ENCODE assay signal across 1 cellular context in the genomic region with DNA sequence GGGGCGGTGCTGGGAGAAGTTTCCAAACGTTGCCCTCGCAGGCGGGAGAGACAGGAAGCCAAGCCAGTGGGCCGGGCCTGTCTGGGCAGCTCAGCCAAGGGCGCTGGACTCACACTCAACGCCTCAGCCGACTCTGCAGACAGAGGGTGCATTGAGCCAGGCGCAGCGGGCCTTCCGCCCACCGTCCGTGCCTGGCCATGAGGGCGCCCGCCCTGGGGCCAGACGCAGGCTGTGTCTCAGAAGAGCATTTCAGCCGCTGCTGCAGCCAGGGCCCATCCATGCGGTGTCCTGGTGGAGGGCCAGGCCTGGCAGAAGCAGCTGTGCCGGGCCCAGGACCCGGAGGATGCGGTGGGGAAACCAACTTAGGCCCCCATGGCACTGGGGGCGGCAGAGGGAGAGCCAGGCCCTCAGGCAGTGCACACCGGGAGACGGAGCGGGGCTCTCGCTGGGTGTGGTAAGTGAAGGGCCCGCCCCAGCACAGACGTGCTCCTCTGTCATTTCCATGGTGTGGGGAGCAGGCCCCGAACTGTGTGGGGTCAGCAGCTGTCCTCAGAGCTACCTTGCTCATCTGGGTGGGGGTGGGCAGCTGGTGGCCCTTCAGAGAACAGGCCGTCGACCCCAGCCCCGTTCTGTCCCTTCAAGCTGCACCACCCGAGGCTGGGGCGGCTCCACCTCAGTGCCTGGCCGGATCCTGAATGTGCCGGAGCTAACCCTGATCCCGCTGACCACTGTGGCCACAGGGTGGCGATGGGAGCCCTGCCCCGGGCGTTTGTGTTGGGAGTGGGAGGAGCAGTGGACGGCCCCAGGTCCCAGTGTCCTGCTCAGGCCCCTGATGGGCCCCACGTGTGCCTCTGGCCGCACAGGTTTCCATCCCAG.
TF ChIP-seq lines count a peak whose summit lies in the region.

No MANE protein-coding gene starts in this region.

TF ChIP-seq in HepG2, 621 proteins besides CTCF, POLR2A, EP300 and RAD21 (continued from another document and continues in another):
- TF ChIP-seq, protein P1, sequence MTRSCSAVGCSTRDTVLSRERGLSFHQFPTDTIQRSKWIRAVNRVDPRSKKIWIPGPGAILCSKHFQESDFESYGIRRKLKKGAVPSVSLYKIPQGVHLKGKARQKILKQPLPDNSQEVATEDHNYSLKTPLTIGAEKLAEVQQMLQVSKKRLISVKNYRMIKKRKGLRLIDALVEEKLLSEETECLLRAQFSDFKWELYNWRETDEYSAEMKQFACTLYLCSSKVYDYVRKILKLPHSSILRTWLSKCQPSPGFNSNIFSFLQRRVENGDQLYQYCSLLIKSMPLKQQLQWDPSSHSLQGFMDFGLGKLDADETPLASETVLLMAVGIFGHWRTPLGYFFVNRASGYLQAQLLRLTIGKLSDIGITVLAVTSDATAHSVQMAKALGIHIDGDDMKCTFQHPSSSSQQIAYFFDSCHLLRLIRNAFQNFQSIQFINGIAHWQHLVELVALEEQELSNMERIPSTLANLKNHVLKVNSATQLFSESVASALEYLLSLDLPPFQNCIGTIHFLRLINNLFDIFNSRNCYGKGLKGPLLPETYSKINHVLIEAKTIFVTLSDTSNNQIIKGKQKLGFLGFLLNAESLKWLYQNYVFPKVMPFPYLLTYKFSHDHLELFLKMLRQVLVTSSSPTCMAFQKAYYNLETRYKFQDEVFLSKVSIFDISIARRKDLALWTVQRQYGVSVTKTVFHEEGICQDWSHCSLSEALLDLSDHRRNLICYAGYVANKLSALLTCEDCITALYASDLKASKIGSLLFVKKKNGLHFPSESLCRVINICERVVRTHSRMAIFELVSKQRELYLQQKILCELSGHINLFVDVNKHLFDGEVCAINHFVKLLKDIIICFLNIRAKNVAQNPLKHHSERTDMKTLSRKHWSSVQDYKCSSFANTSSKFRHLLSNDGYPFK (CRISPR knock-in tag; IDR thresholded peaks at IDR 0.05; ENCODE audit: borderline replicate concordance), result no peak
- TF ChIP-seq ZNF749 (CRISPR knock-in tag; IDR thresholded peaks at IDR 0.05; ENCODE audit: borderline replicate concordance) (no peak; the same call in 1 of the 2 replicates), SOX13 (IDR thresholded peaks at IDR 0.05) (no peak), SOX13 (CRISPR knock-in tag; conservative IDR thresholded peaks at IDR 0.05 in 1 of 2, IDR thresholded peaks at IDR 0.05 in 1 of 2) (peak in 1 of 2 experiments; percentile 37; a peak in 1 of 4 replicates), SOX5 (CRISPR knock-in tag; IDR thresholded peaks at IDR 0.05; ENCODE audit: borderline replicate concordance) (peak; percentile 48; the same call in 1 of the 2 replicates), ZNF256 (CRISPR knock-in tag; conservative IDR thresholded peaks at IDR 0.05) (no peak), ZNF567 (CRISPR knock-in tag; IDR thresholded peaks at IDR 0.05; ENCODE audit: borderline replicate concordance) (no peak), ARNT2 (CRISPR knock-in tag; IDR thresholded peaks at IDR 0.05; ENCODE audit: low read depth) (peak; percentile 41; the same call in 1 of the 2 replicates), KDM5B (CRISPR knock-in tag; IDR thresholded peaks at IDR 0.05; ENCODE audit: borderline replicate concordance) (no peak; the same call in 1 of the 2 replicates), HCFC1 (IDR thresholded peaks at IDR 0.05; ENCODE audit: low read depth, low read length) (no peak), IKZF1 (IDR thresholded peaks at IDR 0.05) (no peak), FOXA1 (IDR thresholded peaks at IDR 0.05) (no peak), FOXA1 (CRISPR knock-in tag; IDR thresholded peaks at IDR 0.05) (no peak), ZEB1 (IDR thresholded peaks at IDR 0.05; ENCODE audit: insufficient replicate concordance, low read depth) (no peak), ZBTB21 (CRISPR knock-in tag; IDR thresholded peaks at IDR 0.05) (no peak), KLF6 (CRISPR knock-in tag; IDR thresholded peaks at IDR 0.05) (no peak), SP2 (CRISPR knock-in tag; IDR thresholded peaks at IDR 0.05) (no peak), PRMT3 (CRISPR knock-in tag; IDR thresholded peaks at IDR 0.05; ENCODE audit: borderline replicate concordance, low read depth) (no peak), RNF2 (conservative IDR thresholded peaks at IDR 0.05; ENCODE audit: low read depth) (no peak), ZNF101 (CRISPR knock-in tag; IDR thresholded peaks at IDR 0.05; ENCODE audit: borderline replicate concordance, low read depth) (no peak), TOE1 (CRISPR knock-in tag; IDR thresholded peaks at IDR 0.05) (no peak), ZNF670 (CRISPR knock-in tag; IDR thresholded peaks at IDR 0.05; ENCODE audit: borderline replicate concordance) (no peak), CENPT (CRISPR knock-in tag; IDR thresholded peaks at IDR 0.05; ENCODE audit: low read depth) (no peak), ZNF33B (CRISPR knock-in tag; IDR thresholded peaks at IDR 0.05) (peak; percentile 54; the same call in 1 of the 2 replicates)
- TF ChIP-seq, protein P2, sequence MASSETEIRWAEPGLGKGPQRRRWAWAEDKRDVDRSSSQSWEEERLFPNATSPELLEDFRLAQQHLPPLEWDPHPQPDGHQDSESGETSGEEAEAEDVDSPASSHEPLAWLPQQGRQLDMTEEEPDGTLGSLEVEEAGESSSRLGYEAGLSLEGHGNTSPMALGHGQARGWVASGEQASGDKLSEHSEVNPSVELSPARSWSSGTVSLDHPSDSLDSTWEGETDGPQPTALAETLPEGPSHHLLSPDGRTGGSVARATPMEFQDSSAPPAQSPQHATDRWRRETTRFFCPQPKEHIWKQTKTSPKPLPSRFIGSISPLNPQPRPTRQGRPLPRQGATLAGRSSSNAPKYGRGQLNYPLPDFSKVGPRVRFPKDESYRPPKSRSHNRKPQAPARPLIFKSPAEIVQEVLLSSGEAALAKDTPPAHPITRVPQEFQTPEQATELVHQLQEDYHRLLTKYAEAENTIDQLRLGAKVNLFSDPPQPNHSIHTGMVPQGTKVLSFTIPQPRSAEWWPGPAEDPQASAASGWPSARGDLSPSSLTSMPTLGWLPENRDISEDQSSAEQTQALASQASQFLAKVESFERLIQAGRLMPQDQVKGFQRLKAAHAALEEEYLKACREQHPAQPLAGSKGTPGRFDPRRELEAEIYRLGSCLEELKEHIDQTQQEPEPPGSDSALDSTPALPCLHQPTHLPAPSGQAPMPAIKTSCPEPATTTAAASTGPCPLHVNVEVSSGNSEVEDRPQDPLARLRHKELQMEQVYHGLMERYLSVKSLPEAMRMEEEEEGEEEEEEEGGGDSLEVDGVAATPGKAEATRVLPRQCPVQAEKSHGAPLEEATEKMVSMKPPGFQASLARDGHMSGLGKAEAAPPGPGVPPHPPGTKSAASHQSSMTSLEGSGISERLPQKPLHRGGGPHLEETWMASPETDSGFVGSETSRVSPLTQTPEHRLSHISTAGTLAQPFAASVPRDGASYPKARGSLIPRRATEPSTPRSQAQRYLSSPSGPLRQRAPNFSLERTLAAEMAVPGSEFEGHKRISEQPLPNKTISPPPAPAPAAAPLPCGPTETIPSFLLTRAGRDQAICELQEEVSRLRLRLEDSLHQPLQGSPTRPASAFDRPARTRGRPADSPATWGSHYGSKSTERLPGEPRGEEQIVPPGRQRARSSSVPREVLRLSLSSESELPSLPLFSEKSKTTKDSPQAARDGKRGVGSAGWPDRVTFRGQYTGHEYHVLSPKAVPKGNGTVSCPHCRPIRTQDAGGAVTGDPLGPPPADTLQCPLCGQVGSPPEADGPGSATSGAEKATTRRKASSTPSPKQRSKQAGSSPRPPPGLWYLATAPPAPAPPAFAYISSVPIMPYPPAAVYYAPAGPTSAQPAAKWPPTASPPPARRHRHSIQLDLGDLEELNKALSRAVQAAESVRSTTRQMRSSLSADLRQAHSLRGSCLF (CRISPR knock-in tag; IDR thresholded peaks at IDR 0.05; ENCODE audit: borderline replicate concordance), result no peak
- TF ChIP-seq, protein P3, sequence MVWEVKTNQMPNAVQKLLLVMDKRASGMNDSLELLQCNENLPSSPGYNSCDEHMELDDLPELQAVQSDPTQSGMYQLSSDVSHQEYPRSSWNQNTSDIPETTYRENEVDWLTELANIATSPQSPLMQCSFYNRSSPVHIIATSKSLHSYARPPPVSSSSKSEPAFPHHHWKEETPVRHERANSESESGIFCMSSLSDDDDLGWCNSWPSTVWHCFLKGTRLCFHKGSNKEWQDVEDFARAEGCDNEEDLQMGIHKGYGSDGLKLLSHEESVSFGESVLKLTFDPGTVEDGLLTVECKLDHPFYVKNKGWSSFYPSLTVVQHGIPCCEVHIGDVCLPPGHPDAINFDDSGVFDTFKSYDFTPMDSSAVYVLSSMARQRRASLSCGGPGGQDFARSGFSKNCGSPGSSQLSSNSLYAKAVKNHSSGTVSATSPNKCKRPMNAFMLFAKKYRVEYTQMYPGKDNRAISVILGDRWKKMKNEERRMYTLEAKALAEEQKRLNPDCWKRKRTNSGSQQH (CRISPR knock-in tag; IDR thresholded peaks at IDR 0.05; ENCODE audit: low read depth), result no peak
- TF ChIP-seq, protein P4, sequence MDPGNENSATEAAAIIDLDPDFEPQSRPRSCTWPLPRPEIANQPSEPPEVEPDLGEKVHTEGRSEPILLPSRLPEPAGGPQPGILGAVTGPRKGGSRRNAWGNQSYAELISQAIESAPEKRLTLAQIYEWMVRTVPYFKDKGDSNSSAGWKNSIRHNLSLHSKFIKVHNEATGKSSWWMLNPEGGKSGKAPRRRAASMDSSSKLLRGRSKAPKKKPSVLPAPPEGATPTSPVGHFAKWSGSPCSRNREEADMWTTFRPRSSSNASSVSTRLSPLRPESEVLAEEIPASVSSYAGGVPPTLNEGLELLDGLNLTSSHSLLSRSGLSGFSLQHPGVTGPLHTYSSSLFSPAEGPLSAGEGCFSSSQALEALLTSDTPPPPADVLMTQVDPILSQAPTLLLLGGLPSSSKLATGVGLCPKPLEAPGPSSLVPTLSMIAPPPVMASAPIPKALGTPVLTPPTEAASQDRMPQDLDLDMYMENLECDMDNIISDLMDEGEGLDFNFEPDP (CRISPR knock-in tag; conservative IDR thresholded peaks at IDR 0.05), result no peak
- TF ChIP-seq, protein P5, sequence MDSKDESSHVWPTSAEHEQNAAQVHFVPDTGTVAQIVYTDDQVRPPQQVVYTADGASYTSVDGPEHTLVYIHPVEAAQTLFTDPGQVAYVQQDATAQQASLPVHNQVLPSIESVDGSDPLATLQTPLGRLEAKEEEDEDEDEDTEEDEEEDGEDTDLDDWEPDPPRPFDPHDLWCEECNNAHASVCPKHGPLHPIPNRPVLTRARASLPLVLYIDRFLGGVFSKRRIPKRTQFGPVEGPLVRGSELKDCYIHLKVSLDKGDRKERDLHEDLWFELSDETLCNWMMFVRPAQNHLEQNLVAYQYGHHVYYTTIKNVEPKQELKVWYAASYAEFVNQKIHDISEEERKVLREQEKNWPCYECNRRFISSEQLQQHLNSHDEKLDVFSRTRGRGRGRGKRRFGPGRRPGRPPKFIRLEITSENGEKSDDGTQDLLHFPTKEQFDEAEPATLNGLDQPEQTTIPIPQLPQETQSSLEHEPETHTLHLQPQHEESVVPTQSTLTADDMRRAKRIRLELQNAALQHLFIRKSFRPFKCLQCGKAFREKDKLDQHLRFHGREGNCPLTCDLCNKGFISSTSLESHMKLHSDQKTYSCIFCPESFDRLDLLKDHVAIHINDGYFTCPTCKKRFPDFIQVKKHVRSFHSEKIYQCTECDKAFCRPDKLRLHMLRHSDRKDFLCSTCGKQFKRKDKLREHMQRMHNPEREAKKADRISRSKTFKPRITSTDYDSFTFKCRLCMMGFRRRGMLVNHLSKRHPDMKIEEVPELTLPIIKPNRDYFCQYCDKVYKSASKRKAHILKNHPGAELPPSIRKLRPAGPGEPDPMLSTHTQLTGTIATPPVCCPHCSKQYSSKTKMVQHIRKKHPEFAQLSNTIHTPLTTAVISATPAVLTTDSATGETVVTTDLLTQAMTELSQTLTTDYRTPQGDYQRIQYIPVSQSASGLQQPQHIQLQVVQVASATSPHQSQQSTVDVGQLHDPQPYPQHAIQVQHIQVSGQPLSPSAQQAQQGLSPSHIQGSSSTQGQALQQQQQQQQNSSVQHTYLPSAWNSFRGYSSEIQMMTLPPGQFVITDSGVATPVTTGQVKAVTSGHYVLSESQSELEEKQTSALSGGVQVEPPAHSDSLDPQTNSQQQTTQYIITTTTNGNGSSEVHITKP (CRISPR knock-in tag; IDR thresholded peaks at IDR 0.05; ENCODE audit: low read depth), result 0 out of 2 replicates have a peak, but pooled peaks have one; percentile 35
- TF ChIP-seq, protein P6, sequence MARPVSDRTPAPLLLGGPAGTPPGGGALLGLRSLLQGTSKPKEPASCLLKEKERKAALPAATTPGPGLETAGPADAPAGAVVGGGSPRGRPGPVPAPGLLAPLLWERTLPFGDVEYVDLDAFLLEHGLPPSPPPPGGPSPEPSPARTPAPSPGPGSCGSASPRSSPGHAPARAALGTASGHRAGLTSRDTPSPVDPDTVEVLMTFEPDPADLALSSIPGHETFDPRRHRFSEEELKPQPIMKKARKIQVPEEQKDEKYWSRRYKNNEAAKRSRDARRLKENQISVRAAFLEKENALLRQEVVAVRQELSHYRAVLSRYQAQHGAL (CRISPR knock-in tag; IDR thresholded peaks at IDR 0.05; ENCODE audit: not compliant biosample characterization), result no peak
- TF ChIP-seq, protein P7, sequence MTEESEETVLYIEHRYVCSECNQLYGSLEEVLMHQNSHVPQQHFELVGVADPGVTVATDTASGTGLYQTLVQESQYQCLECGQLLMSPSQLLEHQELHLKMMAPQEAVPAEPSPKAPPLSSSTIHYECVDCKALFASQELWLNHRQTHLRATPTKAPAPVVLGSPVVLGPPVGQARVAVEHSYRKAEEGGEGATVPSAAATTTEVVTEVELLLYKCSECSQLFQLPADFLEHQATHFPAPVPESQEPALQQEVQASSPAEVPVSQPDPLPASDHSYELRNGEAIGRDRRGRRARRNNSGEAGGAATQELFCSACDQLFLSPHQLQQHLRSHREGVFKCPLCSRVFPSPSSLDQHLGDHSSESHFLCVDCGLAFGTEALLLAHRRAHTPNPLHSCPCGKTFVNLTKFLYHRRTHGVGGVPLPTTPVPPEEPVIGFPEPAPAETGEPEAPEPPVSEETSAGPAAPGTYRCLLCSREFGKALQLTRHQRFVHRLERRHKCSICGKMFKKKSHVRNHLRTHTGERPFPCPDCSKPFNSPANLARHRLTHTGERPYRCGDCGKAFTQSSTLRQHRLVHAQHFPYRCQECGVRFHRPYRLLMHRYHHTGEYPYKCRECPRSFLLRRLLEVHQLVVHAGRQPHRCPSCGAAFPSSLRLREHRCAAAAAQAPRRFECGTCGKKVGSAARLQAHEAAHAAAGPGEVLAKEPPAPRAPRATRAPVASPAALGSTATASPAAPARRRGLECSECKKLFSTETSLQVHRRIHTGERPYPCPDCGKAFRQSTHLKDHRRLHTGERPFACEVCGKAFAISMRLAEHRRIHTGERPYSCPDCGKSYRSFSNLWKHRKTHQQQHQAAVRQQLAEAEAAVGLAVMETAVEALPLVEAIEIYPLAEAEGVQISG (CRISPR knock-in tag; IDR thresholded peaks at IDR 0.05), result peak; percentile 45
- TF ChIP-seq, protein P8, sequence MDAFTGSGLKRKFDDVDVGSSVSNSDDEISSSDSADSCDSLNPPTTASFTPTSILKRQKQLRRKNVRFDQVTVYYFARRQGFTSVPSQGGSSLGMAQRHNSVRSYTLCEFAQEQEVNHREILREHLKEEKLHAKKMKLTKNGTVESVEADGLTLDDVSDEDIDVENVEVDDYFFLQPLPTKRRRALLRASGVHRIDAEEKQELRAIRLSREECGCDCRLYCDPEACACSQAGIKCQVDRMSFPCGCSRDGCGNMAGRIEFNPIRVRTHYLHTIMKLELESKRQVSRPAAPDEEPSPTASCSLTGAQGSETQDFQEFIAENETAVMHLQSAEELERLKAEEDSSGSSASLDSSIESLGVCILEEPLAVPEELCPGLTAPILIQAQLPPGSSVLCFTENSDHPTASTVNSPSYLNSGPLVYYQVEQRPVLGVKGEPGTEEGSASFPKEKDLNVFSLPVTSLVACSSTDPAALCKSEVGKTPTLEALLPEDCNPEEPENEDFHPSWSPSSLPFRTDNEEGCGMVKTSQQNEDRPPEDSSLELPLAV (CRISPR knock-in tag; conservative IDR thresholded peaks at IDR 0.05; ENCODE audit: low read depth), result no peak
